In the genomic region with DNA sequence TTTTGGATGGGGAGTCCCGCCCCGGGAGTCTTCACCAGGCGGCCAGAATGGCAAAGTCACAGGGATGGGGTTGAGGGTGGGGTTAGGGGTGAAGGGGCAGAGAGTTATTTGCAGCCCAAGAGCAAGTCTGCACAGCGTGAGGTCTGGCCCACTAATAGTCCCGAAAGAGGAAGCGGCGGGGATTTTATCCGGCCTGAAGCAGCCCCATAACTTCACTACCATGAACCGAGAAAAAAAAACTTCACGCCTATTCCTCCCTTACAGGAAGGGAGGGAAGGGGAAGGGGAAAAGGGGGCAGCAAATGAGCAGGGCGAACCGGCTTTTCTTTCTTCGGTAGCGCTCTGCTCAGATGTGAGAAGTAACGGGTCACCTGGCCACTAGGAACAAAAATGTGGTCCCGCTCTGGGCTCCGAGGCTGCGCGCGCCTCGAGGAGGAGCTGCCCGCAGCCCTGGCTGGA, we compare ENCODE assay signal across 8 cellular contexts. TPM values are rescaled to one million over a fixed set of nuclear protein-coding genes. Genes with fewer than 3 reads are reported as not detected.
DNase-seq lines count a peak whose midpoint lies in the region; ATAC-seq and TF ChIP-seq lines count a peak whose summit lies in the region.

No MANE protein-coding gene starts in this region.

- H3K79me1 ChIP-seq in IMR-90 (ENCODE audit: low read depth in 1 of 2, low read length in 2 of 2) = peaks cover 6 to 51% of the 10 kb centered on the region in 2 experiments; a peak in 3 of 4 replicates

- TF ChIP-seq CTCF in GM10248 (IDR thresholded peaks at IDR 0.05; ENCODE audit: control extremely low read depth, extremely low read depth, low read depth, missing control alignments) (no peak), IMR-90 (conservative IDR thresholded peaks at IDR 0.05; ENCODE audit: low read depth, low read length) (no peak)

- H2AK5ac ChIP-seq in IMR-90 (ENCODE audit: low read depth, low read length) = peak overlapping the region; percentile 46

- peak overlapping the region; percentile 95 for H3K9ac ChIP-seq in IMR-90 (ENCODE audit: low read depth, low read length)

- peak overlapping the region; percentile 80 for H3K27ac Mint-ChIP-seq in activated T-cell treated with anti-CD3 and anti-CD28 coated beads, Interleukin-2, amount 50 U/mL, for 72 hours

- H4K20me1 ChIP-seq in IMR-90 (ENCODE audit: insufficient read depth, low read length) = peaks cover 43% of the 10 kb centered on the region

- H4K91ac ChIP-seq in IMR-90 (ENCODE audit: insufficient read depth, low read depth, low read length) = peak overlapping the region; percentile 44

- peak overlapping the region; percentile 84 for H3K14ac ChIP-seq in IMR-90 (replicated peaks; ENCODE audit: low read depth, low read length)

- TF ChIP-seq POLR2A in IMR-90 (IDR thresholded peaks at IDR 0.05; ENCODE audit: low read depth, low read length) = no peak

- H2AK9ac ChIP-seq in IMR-90 (replicated peaks; ENCODE audit: low read depth, low read length, poor library complexity) = peak overlapping the region; percentile 86

- dilution Hi-C loops in IMR-90 (cut with HindIII; ENCODE audit: low sequenced_read_pairs, unreplicated experiment) = no loop called here

- peak overlapping the region; percentile 30; the same call in 1 of the 3 replicates for H2BK15ac ChIP-seq in IMR-90 (ENCODE audit: low read depth, low read length)

- intact Hi-C loops in IMR-90 (cut with micrococcal nuclease) = loop anchor here (5.0 kb wide), 1 partner anchor 450 kb away; no protein-coding TSS in a partner anchor
- intact Hi-C loops in left cardiac atrium (cut with DNase I) = loop anchor here in 1 of 2 donors (5.0 kb wide), 1 partner anchor 40 kb away; no protein-coding TSS in a partner anchor
- intact Hi-C loops in sciatic nerve (cut with DNase I) = no loop called here

- in situ Hi-C loops in IMR-90 (cut with MboI; ENCODE audit: low sequenced_read_pairs) = no loop called here

- peak overlapping the region; percentile 88 for H2AFZ ChIP-seq in IMR-90 (replicated peaks; ENCODE audit: low read length, poor library complexity)

- no TSS peak for BruUV-seq in IMR-90 (replicated peaks; lab: Mats Ljungman, UMichigan)

- peaks cover 3% of the 10 kb centered on the region; the same call in 1 of the 2 replicates for H3K36me3 ChIP-seq in IMR-90 (ENCODE audit: control insufficient read depth, insufficient read depth, low read length)

- H3K9me3 Mint-ChIP-seq in activated T-cell treated with anti-CD3 and anti-CD28 coated beads, Interleukin-2, amount 50 U/mL, for 72 hours = no peaks in the 10 kb centered on the region

- H3K4ac ChIP-seq in IMR-90 (ENCODE audit: low read depth, low read length) = peak overlapping the region; percentile 26

- H3K4me1 Mint-ChIP-seq in activated T-cell treated with anti-CD3 and anti-CD28 coated beads, Interleukin-2, amount 50 U/mL, for 72 hours (ENCODE audit: low read depth) = peaks cover 60% of the 10 kb centered on the region

- DNase-seq in GM10248 (ENCODE audit: extremely low spot score) (peak; percentile 63), IMR-90 (peak; percentile 37), left cardiac atrium (no peak), sciatic nerve (ENCODE audit: low spot score) (no peak), LoVo (ENCODE audit: low spot score) (no peak), D341Med (ENCODE audit: low spot score) (no peak)
- DNase-seq in activated T-cell treated with anti-CD3 and anti-CD28 coated beads, Interleukin-2, amount 50 U/mL, for 72 hours = peak in 1 of 2 donors; percentile 52

- H3K27ac ChIP-seq in IMR-90 (ENCODE audit: insufficient read depth, low read length) = peak overlapping the region; percentile 98

- no peak overlapping the region for H2BK20ac ChIP-seq in IMR-90 (ENCODE audit: low read depth, low read length)

- H3K4me1 ChIP-seq in IMR-90 (ENCODE audit: control insufficient read depth, insufficient read depth, low read length) = peaks cover 37% of the 10 kb centered on the region

- peak overlapping the region; percentile 75 for H3K56ac ChIP-seq in IMR-90 (ENCODE audit: extremely low read depth, insufficient read depth, low read length)

- POLR2A ChIA-PET in GM10248 (lab: Yijun Ruan, JAX) (interaction anchor here (0.8 kb wide), 1 partner anchor 12 kb away, joined by 3 read pairs; no protein-coding TSS in a partner anchor), IMR-90 (lab: Charles Lee; ENCODE audit: unreplicated experiment) (no interaction called here)

- peaks cover 5% of the 10 kb centered on the region for H3K27me3 Mint-ChIP-seq in activated T-cell treated with anti-CD3 and anti-CD28 coated beads, Interleukin-2, amount 50 U/mL, for 72 hours (ENCODE audit: low read depth)

- H3K4me3 ChIP-seq in IMR-90 (ENCODE audit: insufficient read depth, low read depth, low read length) = peak overlapping the region; percentile 83

- peak overlapping the region; percentile 77 for H2BK120ac ChIP-seq in IMR-90 (ENCODE audit: low read depth, low read length)

- peak overlapping the region; percentile 92 to 96 for H3K4me3 Mint-ChIP-seq in activated T-cell treated with anti-CD3 and anti-CD28 coated beads, Interleukin-2, amount 50 U/mL, for 72 hours

- WGBS in IMR-90 (ENCODE audit: extremely low coverage in 2 of 2, insufficient read length in 1 of 2), 2 experiments = no CpG with 5 or more reads among the region's 22 CpGs

- peak overlapping the region; percentile 44; the same call in 1 of the 2 replicates for H3K18ac ChIP-seq in IMR-90 (ENCODE audit: low read depth, low read length)

- H3K36me3 Mint-ChIP-seq in activated T-cell treated with anti-CD3 and anti-CD28 coated beads, Interleukin-2, amount 50 U/mL, for 72 hours (ENCODE audit: insufficient read depth in 2 of 2) = peaks cover 9 to 11% of the 10 kb centered on the region in 2 donors

- CTCF ChIA-PET in GM10248 (lab: Yijun Ruan, JAX) (interaction anchor here (1.0 to 7.2 kb wide), 10 partner anchors 10 to 64 kb away, joined by 3 to 73 read pairs (median 5); partner anchors contain the start of gene CFAP58), IMR-90 (lab: Yijun Ruan, JAX) (interaction anchor here (0.5 to 1.8 kb wide), 3 partner anchors 32 to 47 kb away, joined by 3 to 7 read pairs (median 4); no protein-coding TSS in a partner anchor)

- no peak for TF ChIP-seq RAD21 in IMR-90 (IDR thresholded peaks at IDR 0.05; ENCODE audit: low read length)

- no peaks in the 10 kb centered on the region for H3K9me3 ChIP-seq in IMR-90 (ENCODE audit: control insufficient read depth, insufficient read depth, low read length)

- H4K8ac ChIP-seq in IMR-90 (ENCODE audit: low read depth in 2 of 2, low read length in 2 of 2) = peak overlapping the region; percentile 57 to 67; a peak in 2 of 4 replicates

- ATAC-seq in GM21576 (IDR thresholded peaks at IDR 0.05; ENCODE audit: unreplicated experiment) (peak; percentile 46), IMR-90 (ENCODE audit: low read depth) (peak; percentile 57), left cardiac atrium (peak; percentile 35 to 43), sciatic nerve (peak; percentile 49)
- peak; percentile 39 to 48 for ATAC-seq in activated T-cell treated with anti-CD3 and anti-CD28 coated beads, Interleukin-2, amount 50 U/mL, for 72 hours (replicated peaks in 1 of 2)

- peak overlapping the region; percentile 76 for H3K4me2 ChIP-seq in IMR-90 (ENCODE audit: low read depth, low read length)

- no peak overlapping the region for H4K5ac ChIP-seq in IMR-90 (ENCODE audit: low read depth, low read length)

- H3K27me3 ChIP-seq in IMR-90 (ENCODE audit: control insufficient read depth, insufficient read depth, low read length) = no peaks in the 10 kb centered on the region

- H3K23ac ChIP-seq in IMR-90 (ENCODE audit: low read depth, low read length) = peak overlapping the region; percentile 70

- peaks cover 37% of the 10 kb centered on the region for H3K9me1 ChIP-seq in IMR-90 (ENCODE audit: insufficient read depth, low read length)

- H2BK5ac ChIP-seq in IMR-90 (ENCODE audit: low read depth, low read length, poor library complexity, severe bottlenecking) = peak overlapping the region; percentile 90

TF ChIP-seq in IMR-90, 13 proteins besides CTCF, POLR2A, EP300 and RAD21:
- TF ChIP-seq BHLHE40 (IDR thresholded peaks at IDR 0.05; ENCODE audit: low read depth, low read length) (no peak), CHD1 (IDR thresholded peaks at IDR 0.05; ENCODE audit: low read depth, low read length) (no peak), ELK1 (IDR thresholded peaks at IDR 0.05; ENCODE audit: borderline replicate concordance, low read depth, low read length) (no peak), SMC3 (IDR thresholded peaks at IDR 0.05; ENCODE audit: low read depth, low read length) (no peak), MXI1 (IDR thresholded peaks at IDR 0.05; ENCODE audit: borderline replicate concordance, low read depth, low read length) (no peak), MAFK (IDR thresholded peaks at IDR 0.05; ENCODE audit: low read depth, low read length) (no peak), FOS (IDR thresholded peaks at IDR 0.05; ENCODE audit: low read depth, low read length) (no peak)

RNA-seq across cellular contexts. Expression of gene ITPRIP, which starts 0.7 kb away (rescaled TPM):
- total RNA-seq in IMR-90 (2012; rRNA removed) (7.2 and 7.5 TPM in 2 replicates), left cardiac atrium (10 to 100 TPM; 45.4 to 90.7 TPM), sciatic nerve (24.7 TPM)
- 31.9 and 38.1 TPM in 2 replicates for polyA plus RNA-seq in IMR-90 (2012; rRNA removed)
- polyA plus RNA-seq in IMR-90 (2012; cell fraction: cytosol; rRNA removed) = 24.7 and 46.9 TPM in 2 replicates
- polyA plus RNA-seq in IMR-90 (2012; cell fraction: nucleus; rRNA removed; ENCODE audit: low replicate concordance) = 64.8 and 65.2 TPM in 2 replicates
- total RNA-seq in activated T-cell treated with anti-CD3 and anti-CD28 coated beads, Interleukin-2, amount 50 U/mL, for 72 hours = 10 to 100 TPM; 27.8 to 29.7 TPM

RNA-seq across cellular contexts. Expression of gene CFAP58, which starts 16.1 kb away (rescaled TPM):
- total RNA-seq in IMR-90 (2012; rRNA removed) (0.36 and 0.83 TPM in 2 replicates), left cardiac atrium (1 to 10 TPM; 2.4 to 3.8 TPM), sciatic nerve (0.67 TPM)
- 0.57 and 0.72 TPM in 2 replicates for polyA plus RNA-seq in IMR-90 (2012; rRNA removed)
- polyA plus RNA-seq in IMR-90 (2012; cell fraction: cytosol; rRNA removed) = 0.03 and 0.09 TPM in 2 replicates
- polyA plus RNA-seq in IMR-90 (2012; cell fraction: nucleus; rRNA removed; ENCODE audit: low replicate concordance) = 0.14 and 1.3 TPM in 2 replicates
- total RNA-seq in activated T-cell treated with anti-CD3 and anti-CD28 coated beads, Interleukin-2, amount 50 U/mL, for 72 hours = 1 to 10 TPM in 1 of 2 donors, under 1 TPM in 1; 0.72 to 1.1 TPM

Comparison
In these comparisons a context has a peak if more than half of its experiments do, and no peak if none do; other contexts are left out.
1. DNase-seq: peak in GM10248 (single experiment) and IMR-90 (single experiment); none in left cardiac atrium (single experiment), sciatic nerve (single experiment), LoVo (single experiment) and D341Med (single experiment).
2. Peak in every context shown above with its lines, with median percentiles within 50 percentile points of each other: ATAC-seq.